In the genomic region with DNA sequence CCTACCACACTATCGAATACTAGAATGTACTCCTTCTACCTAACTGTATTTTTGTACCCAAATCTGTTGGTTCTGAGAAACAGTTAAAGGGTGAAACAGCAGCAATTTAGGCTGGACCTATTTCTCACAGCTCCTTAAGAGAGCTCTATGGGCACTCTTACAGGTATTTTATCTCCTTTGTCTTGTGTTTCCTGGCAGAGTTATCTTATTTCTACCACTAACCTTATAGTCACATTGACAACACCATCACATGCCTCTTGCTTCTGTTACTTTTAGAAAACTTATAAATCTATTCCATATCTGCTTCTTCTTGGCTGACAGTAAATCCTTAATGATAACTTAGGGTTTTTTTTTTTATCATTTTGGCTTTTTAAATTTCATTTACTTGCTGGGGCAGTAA, we compare ENCODE assay signal across 7 cellular contexts.
"Had no signal": no experiment of that assay in that cellular context is flagged by ENCODE, and none has a peak within 500 bp of the region (broad histone marks: within the 10 kb centered on the region; RNA-seq: fewer than 3 reads in every experiment).

No MANE protein-coding gene starts in this region.

- H3K4me1 Mint-ChIP-seq: GM23338, H9, IgD-negative memory B cell had no signal

- H3K9me3 Mint-ChIP-seq: GM23338, H9 had no signal

- H3K4me3 Mint-ChIP-seq: GM23338, H9, IgD-negative memory B cell had no signal

- H3K36me3 Mint-ChIP-seq: IgD-negative memory B cell had no signal

- FAIRE-seq: H1, H54, HepG2 had no signal

- DNase-seq: H9, HCEC 1CT had no signal

- H3K27ac Mint-ChIP-seq: GM23338, H9, IgD-negative memory B cell had no signal

- H3K27me3 Mint-ChIP-seq: IgD-negative memory B cell had no signal
